ENCODE assay signal across 20 cellular contexts in the genomic region with DNA sequence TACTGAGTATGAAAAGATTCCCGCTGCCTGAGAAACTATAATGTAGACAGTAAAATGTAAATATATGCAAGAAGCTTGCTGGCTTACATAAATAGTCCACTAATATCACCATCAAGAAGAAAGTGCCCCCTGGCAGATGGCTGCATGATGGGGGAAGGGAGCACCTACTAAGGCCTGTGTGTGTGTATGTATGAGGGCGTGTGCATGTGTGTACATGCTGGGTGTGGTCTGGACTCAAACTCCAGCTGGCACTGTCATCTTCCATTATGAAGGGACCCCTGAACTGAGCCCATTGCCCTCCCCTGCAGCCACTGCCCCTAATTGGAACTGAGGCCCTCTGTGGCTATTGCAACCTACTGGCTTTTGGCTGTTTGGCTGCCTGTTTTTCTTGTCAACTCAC.
"Had no signal": no experiment of that assay in that cellular context is flagged by ENCODE, and none has a peak within 500 bp of the region (broad histone marks: within the 10 kb centered on the region; RNA-seq: fewer than 3 reads in every experiment).

No MANE protein-coding gene starts in this region.

- H3K4me3 ChIP-seq: skin epidermis, suprapubic skin, upper lobe of right lung had no signal

- H3K9me3 ChIP-seq: suprapubic skin, upper lobe of right lung had no signal

- H3K9me3 Mint-ChIP-seq: activated CD4-positive, alpha-beta T cell treated with anti-CD3 and anti-CD28 coated beads, Interleukin-2, amount 10 ng/mL, durations not matched to agents 24 days and 14 days; activated naive CD4-positive, alpha-beta T cell treated with anti-CD3 and anti-CD28 coated beads, Interleukin-2, amount 50 U/mL, for 72 hours; activated T-cell treated with anti-CD3 and anti-CD28 coated beads, Interleukin-2, amount 50 U/mL, for 72 hours had no signal

- H3K36me3 Mint-ChIP-seq: activated naive CD4-positive, alpha-beta T cell treated with anti-CD3 and anti-CD28 coated beads, Interleukin-2, amount 50 U/mL, for 72 hours had no signal

- ATAC-seq: activated CD8-positive, alpha-beta T cell treated with anti-CD3 and anti-CD28 coated beads, Interleukin-2, amount 10 ng/mL, durations not matched to agents 7 days and 5 days; activated naive CD4-positive, alpha-beta T cell treated with anti-CD3 and anti-CD28 coated beads, Interleukin-2, amount 50 U/mL, for 72 hours; activated T-cell treated with anti-CD3 and anti-CD28 coated beads, Interleukin-2, amount 50 U/mL, for 72 hours; stimulated activated naive CD8-positive, alpha-beta T cell treated with anti-CD3 and anti-CD28 coated beads, Interleukin-15, Interleukin-2, amounts not matched to agents 100 U/mL and 50 U/mL, for 24 hours; upper lobe of right lung had no signal

- H3K27me3 ChIP-seq: suprapubic skin, upper lobe of right lung had no signal

- H3K4me3 Mint-ChIP-seq: activated CD4-positive, alpha-beta T cell treated with anti-CD3 and anti-CD28 coated beads, Interleukin-2, amount 10 ng/mL, durations not matched to agents 24 days and 14 days; activated CD8-positive, alpha-beta T cell treated with anti-CD3 and anti-CD28 coated beads, Interleukin-2, amount 10 ng/mL, durations not matched to agents 7 days and 5 days; activated T-cell treated with anti-CD3 and anti-CD28 coated beads, Interleukin-2, amount 50 U/mL, for 72 hours had no signal

- H3K27me3 Mint-ChIP-seq: activated CD4-positive, alpha-beta T cell treated with anti-CD3 and anti-CD28 coated beads, Interleukin-2, amount 10 ng/mL, durations not matched to agents 24 days and 14 days had no signal

- H3K4me1 Mint-ChIP-seq: activated CD4-positive, alpha-beta T cell treated with anti-CD3 and anti-CD28 coated beads, Interleukin-2, amount 10 ng/mL, durations not matched to agents 24 days and 14 days had no signal

- H3K27ac ChIP-seq: skin epidermis, suprapubic skin, upper lobe of right lung had no signal

- DNase-seq: activated CD4-positive, alpha-beta T cell treated with anti-CD3 and anti-CD28 coated beads, Interleukin-2, amount 10 ng/mL, durations not matched to agents 24 days and 14 days; activated CD4-positive, CD25-positive, alpha-beta regulatory T cell; activated CD8-positive, alpha-beta memory T cell treated with anti-CD3 and anti-CD28 coated beads, Interleukin-2, amount 50 U/mL, for 4 hours; activated CD8-positive, alpha-beta T cell treated with anti-CD3 and anti-CD28 coated beads, Interleukin-2, amount 10 ng/mL, durations not matched to agents 7 days and 5 days; activated gamma-delta T cell; activated T-cell treated with anti-CD3 and anti-CD28 coated beads, Interleukin-2, amount 50 U/mL, for 72 hours; cortex of kidney; effector CD4-positive, alpha-beta T cell; foreskin fibroblast; kidney glomerular epithelial cell; midbrain; nucleus accumbens; posterior cingulate gyrus; stimulated activated CD4-positive, alpha-beta T cell treated with anti-CD3 and anti-CD28 coated beads, Interleukin-4, amount 100 ng/mL, for 24 hours; stimulated activated naive CD8-positive, alpha-beta T cell treated with anti-CD3 and anti-CD28 coated beads, Interleukin-15, Interleukin-2, amounts not matched to agents 100 U/mL and 50 U/mL, for 24 hours; SW 1271; upper lobe of right lung had no signal

- H3K4me1 ChIP-seq: suprapubic skin, upper lobe of right lung had no signal

- H3K27ac Mint-ChIP-seq: activated CD4-positive, alpha-beta T cell treated with anti-CD3 and anti-CD28 coated beads, Interleukin-2, amount 10 ng/mL, durations not matched to agents 24 days and 14 days; activated CD8-positive, alpha-beta T cell treated with anti-CD3 and anti-CD28 coated beads, Interleukin-2, amount 10 ng/mL, durations not matched to agents 7 days and 5 days; activated naive CD4-positive, alpha-beta T cell treated with anti-CD3 and anti-CD28 coated beads, Interleukin-2, amount 50 U/mL, for 72 hours; activated T-cell treated with anti-CD3 and anti-CD28 coated beads, Interleukin-2, amount 50 U/mL, for 72 hours had no signal
